28 cellular contexts compared by ENCODE assay signal in genomic region chr4:4884611-4885010, GRCh38. TPM values are rescaled to one million over a fixed set of nuclear protein-coding genes. Genes with fewer than 3 reads are reported as not detected.
"Had no signal": no experiment of that assay in that cellular context is flagged by ENCODE, and none has a peak within 500 bp of the region (broad histone marks: within the 10 kb centered on the region; RNA-seq: fewer than 3 reads in every experiment).

No MANE protein-coding gene starts in this region.

- H3K9me3 ChIP-seq: Peyer's patch, SJSA1, SK-N-SH had no signal

- H3K4me3 ChIP-seq: Peyer's patch, SJSA1 had no signal

- H3K9me2 ChIP-seq: SK-N-SH had no signal

- H3K9ac ChIP-seq: KMS-11, SK-N-SH had no signal

- H3K27me3 ChIP-seq: Peyer's patch, SJSA1 had no signal

- H3K36me3 ChIP-seq: brain microvascular endothelial cell, Peyer's patch, SJSA1 had no signal

- ATAC-seq: activated CD8-positive, alpha-beta T cell treated with anti-CD3 and anti-CD28 coated beads for 36 hours; activated T-cell treated with anti-CD3 and anti-CD28 coated beads, Interleukin-2, amount 50 U/mL, for 72 hours; activated T-helper 17 cell treated with anti-CD3 and anti-CD28 coated beads, Interleukin-2, amount 50 U/mL, for 72 hours; PC-3 had no signal

- DNase-seq: activated CD4-positive, alpha-beta T cell treated with anti-CD3 and anti-CD28 coated beads, Interleukin-2, amount 10 ng/mL, durations not matched to agents 24 days and 14 days; activated CD4-positive, alpha-beta T cell treated with anti-CD3 and anti-CD28 coated beads, Interleukin-2, amount 50 U/mL, for 4 hours; activated CD8-positive, alpha-beta T cell treated with anti-CD3 and anti-CD28 coated beads for 36 hours; activated effector memory CD4-positive, alpha-beta T cell treated with anti-CD3 and anti-CD28 coated beads, Interleukin-2, amount 50 U/mL, for 16 hours; activated naive CD4-positive, alpha-beta T cell; activated naive CD4-positive, alpha-beta T cell treated with anti-CD3 and anti-CD28 coated beads, Interleukin-2, amount 50 U/mL, for 16 hours; activated naive CD8-positive, alpha-beta T cell treated with anti-CD3 and anti-CD28 coated beads for 36 hours; activated T-cell treated with anti-CD3 and anti-CD28 coated beads, Interleukin-2, amount 50 U/mL, for 1 hour; activated T-cell treated with anti-CD3 and anti-CD28 coated beads, Interleukin-2, amount 50 U/mL, for 72 hours; amniotic stem cell; aorta; brain microvascular endothelial cell; central memory CD4-positive, alpha-beta T cell; NCI-H1105; NCI-H1417 treated with DMSO at 0.1 percent for 48 hours; NCI-H187 treated with DMSO at 0.1 percent for 48 hours; NCI-H2081; NCI-H345; NCI-H524 treated with DMSO at 0.1 percent for 48 hours; PC-3; Peyer's patch; RPMI8226; SHP77 treated with DMSO at 0.1 percent for 48 hours; SK-N-SH had no signal

- H3K27ac ChIP-seq: brain microvascular endothelial cell, KMS-11, Peyer's patch, SJSA1 had no signal

- H3K4me1 ChIP-seq: Peyer's patch, SJSA1 had no signal

- H3K4me2 ChIP-seq: KMS-11, SK-N-SH had no signal

- FAIRE-seq: TTC549 had no signal

RNA-seq across cellular contexts. Expression of gene MSX1, which starts 25.1 kb away (rescaled TPM):
- total RNA-seq: activated CD4-positive, alpha-beta T cell treated with anti-CD3 and anti-CD28 coated beads, Interleukin-2, amount 10 ng/mL, durations not matched to agents 24 days and 14 days; activated T-cell treated with anti-CD3 and anti-CD28 coated beads, Interleukin-2, amount 50 U/mL, for 72 hours; activated T-helper 17 cell treated with anti-CD3 and anti-CD28 coated beads, Interleukin-2, amount 50 U/mL, for 72 hours; Peyer's patch had no signal
